ENCODE assay signal across 1 cellular context in the genomic region with DNA sequence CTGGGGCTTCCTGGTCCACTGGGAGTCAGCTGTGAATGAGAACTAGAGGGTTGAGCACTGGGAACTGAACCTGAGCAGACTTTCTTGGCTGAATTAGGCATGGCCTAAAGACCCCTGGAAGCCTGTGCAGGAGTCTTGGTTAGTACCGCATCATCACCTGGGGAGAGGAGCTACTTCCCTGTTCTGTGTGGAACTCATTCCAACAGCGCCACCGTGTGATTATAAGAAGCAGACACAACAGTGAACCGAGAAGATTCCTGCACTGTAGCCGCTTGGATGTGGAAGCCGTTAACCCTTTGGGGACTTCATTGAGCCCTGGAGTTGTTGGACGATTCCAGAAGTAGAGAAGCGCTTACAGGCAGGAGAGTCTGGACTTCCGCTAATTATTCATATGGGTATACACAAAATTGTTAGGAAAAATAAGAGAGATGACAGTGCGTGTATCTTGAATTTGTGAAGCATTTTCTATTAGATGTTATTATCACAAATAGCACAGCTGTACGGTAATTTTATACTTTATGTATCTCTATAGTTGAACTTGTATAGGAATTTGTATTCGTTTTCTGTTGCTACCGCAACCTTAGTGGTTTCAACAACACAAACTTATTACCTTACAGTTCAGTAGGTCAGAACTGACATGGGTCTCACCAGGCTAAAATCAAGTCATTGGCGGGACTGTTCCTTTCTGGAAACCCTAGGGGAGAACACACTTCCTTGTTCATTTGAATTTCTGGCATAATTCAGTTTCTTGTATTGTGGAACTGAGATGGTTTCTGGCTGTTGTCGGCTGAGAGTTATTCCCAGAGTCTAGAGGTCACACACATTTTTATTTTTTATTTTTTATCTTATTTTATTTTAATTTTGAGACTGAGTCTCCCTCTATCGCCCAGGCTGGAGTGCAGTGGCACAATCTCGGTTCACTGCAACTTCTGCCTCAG.
TF ChIP-seq lines count a peak whose summit lies in the region.

No MANE protein-coding gene starts in this region.

TF ChIP-seq in H1, 55 proteins besides CTCF, POLR2A, EP300 and RAD21:
- TF ChIP-seq, protein P1, sequence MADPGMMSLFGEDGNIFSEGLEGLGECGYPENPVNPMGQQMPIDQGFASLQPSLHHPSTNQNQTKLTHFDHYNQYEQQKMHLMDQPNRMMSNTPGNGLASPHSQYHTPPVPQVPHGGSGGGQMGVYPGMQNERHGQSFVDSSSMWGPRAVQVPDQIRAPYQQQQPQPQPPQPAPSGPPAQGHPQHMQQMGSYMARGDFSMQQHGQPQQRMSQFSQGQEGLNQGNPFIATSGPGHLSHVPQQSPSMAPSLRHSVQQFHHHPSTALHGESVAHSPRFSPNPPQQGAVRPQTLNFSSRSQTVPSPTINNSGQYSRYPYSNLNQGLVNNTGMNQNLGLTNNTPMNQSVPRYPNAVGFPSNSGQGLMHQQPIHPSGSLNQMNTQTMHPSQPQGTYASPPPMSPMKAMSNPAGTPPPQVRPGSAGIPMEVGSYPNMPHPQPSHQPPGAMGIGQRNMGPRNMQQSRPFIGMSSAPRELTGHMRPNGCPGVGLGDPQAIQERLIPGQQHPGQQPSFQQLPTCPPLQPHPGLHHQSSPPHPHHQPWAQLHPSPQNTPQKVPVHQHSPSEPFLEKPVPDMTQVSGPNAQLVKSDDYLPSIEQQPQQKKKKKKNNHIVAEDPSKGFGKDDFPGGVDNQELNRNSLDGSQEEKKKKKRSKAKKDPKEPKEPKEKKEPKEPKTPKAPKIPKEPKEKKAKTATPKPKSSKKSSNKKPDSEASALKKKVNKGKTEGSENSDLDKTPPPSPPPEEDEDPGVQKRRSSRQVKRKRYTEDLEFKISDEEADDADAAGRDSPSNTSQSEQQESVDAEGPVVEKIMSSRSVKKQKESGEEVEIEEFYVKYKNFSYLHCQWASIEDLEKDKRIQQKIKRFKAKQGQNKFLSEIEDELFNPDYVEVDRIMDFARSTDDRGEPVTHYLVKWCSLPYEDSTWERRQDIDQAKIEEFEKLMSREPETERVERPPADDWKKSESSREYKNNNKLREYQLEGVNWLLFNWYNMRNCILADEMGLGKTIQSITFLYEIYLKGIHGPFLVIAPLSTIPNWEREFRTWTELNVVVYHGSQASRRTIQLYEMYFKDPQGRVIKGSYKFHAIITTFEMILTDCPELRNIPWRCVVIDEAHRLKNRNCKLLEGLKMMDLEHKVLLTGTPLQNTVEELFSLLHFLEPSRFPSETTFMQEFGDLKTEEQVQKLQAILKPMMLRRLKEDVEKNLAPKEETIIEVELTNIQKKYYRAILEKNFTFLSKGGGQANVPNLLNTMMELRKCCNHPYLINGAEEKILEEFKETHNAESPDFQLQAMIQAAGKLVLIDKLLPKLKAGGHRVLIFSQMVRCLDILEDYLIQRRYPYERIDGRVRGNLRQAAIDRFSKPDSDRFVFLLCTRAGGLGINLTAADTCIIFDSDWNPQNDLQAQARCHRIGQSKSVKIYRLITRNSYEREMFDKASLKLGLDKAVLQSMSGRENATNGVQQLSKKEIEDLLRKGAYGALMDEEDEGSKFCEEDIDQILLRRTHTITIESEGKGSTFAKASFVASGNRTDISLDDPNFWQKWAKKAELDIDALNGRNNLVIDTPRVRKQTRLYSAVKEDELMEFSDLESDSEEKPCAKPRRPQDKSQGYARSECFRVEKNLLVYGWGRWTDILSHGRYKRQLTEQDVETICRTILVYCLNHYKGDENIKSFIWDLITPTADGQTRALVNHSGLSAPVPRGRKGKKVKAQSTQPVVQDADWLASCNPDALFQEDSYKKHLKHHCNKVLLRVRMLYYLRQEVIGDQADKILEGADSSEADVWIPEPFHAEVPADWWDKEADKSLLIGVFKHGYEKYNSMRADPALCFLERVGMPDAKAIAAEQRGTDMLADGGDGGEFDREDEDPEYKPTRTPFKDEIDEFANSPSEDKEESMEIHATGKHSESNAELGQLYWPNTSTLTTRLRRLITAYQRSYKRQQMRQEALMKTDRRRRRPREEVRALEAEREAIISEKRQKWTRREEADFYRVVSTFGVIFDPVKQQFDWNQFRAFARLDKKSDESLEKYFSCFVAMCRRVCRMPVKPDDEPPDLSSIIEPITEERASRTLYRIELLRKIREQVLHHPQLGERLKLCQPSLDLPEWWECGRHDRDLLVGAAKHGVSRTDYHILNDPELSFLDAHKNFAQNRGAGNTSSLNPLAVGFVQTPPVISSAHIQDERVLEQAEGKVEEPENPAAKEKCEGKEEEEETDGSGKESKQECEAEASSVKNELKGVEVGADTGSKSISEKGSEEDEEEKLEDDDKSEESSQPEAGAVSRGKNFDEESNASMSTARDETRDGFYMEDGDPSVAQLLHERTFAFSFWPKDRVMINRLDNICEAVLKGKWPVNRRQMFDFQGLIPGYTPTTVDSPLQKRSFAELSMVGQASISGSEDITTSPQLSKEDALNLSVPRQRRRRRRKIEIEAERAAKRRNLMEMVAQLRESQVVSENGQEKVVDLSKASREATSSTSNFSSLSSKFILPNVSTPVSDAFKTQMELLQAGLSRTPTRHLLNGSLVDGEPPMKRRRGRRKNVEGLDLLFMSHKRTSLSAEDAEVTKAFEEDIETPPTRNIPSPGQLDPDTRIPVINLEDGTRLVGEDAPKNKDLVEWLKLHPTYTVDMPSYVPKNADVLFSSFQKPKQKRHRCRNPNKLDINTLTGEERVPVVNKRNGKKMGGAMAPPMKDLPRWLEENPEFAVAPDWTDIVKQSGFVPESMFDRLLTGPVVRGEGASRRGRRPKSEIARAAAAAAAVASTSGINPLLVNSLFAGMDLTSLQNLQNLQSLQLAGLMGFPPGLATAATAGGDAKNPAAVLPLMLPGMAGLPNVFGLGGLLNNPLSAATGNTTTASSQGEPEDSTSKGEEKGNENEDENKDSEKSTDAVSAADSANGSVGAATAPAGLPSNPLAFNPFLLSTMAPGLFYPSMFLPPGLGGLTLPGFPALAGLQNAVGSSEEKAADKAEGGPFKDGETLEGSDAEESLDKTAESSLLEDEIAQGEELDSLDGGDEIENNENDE (IDR thresholded peaks at IDR 0.05; ENCODE audit: insufficient replicate concordance, low read length) = no peak
- TF ChIP-seq SIX5 (IDR thresholded peaks at IDR 0.05; ENCODE audit: low read depth, low read length) = no peak
- no peak for TF ChIP-seq TCF12 (IDR thresholded peaks at IDR 0.05; ENCODE audit: low read depth, low read length)
- TF ChIP-seq CREB1 (IDR thresholded peaks at IDR 0.05) = no peak
- no peak for TF ChIP-seq TEAD4 (IDR thresholded peaks at IDR 0.05; ENCODE audit: low read depth, low read length)
- TF ChIP-seq CHD2 (IDR thresholded peaks at IDR 0.05; ENCODE audit: low read length) = no peak
- TF ChIP-seq SIRT6 (IDR thresholded peaks at IDR 0.05; ENCODE audit: low read length) = no peak
- no peak for TF ChIP-seq FOSL1 (IDR thresholded peaks at IDR 0.05; ENCODE audit: insufficient read depth, low read depth, low read length)
